ENCODE assay signal across 8 cellular contexts in the genomic region with DNA sequence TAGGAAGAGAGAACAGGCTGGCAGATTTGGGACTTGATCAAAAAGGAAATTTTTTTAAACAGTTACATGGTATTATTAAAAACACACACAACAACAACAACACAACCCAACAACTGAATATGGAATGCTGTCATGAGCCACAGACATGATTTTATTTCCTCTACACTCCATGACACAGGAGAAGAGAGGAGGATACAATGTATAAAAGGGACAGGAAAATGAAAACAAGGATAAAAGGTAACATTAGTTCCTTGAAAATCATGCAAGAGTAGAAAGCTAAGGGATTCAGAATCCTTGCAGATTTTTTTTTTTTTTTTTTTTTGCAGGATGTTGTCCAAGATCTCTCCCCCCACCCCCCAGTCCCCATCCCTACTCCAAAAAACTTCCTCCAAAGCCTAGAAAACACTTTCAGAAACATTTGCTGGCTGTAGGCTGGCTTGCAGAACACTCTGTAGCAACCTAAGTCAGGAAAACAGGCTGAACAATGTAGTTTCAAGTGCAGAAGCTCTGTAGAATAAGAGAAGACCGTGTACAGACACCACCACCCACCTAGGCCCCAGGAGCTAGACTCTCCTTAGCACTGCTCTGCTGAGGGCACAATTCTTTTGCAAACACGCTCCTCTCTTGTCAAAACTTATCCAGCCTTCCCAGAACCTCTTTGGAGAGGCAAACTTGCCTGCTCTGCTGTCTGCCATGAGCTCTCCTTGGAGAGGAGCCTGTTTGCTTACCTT. TPM values are rescaled to one million over a fixed set of nuclear protein-coding genes. Genes with fewer than 3 reads are reported as not detected.
DNase-seq lines count a peak whose midpoint lies in the region; ATAC-seq and TF ChIP-seq lines count a peak whose summit lies in the region.

No MANE protein-coding gene starts in this region.

- no peaks in the 10 kb centered on the region for H3K9me3 Mint-ChIP-seq in CD4-positive, alpha-beta T cell
- H3K9me3 Mint-ChIP-seq in activated naive CD4-positive, alpha-beta T cell treated with anti-CD3 and anti-CD28 coated beads, Interleukin-2, amount 10 ng/mL, durations not matched to agents 7 days and 5 days, result no peaks in the 10 kb centered on the region
- no peaks in the 10 kb centered on the region for H3K9me3 Mint-ChIP-seq in stimulated activated naive CD8-positive, alpha-beta T cell treated with anti-CD3 and anti-CD28 coated beads, Interleukin-15, amount 100 ng/mL, for 72 hours

- no peaks in the 10 kb centered on the region for H3K36me3 ChIP-seq in Loucy (ENCODE audit: insufficient read depth, low read length)
- H3K36me3 ChIP-seq in iPS-18a (ENCODE audit: control insufficient read depth, low read depth, low read length), result peaks cover 23% of the 10 kb centered on the region

- POLR2A ChIA-PET in CD4-positive, alpha-beta T cell (lab: Charles Lee), result interaction anchor here (0.6 to 4.0 kb wide), 17 partner anchors 9 to 1829 kb away, joined by 3 to 44 read pairs (median 4); a partner anchor contains a TSS

- no peak for ATAC-seq in CD4-positive, alpha-beta T cell (ENCODE audit: poor library complexity)
- no peak for ATAC-seq in stimulated activated naive CD8-positive, alpha-beta T cell treated with anti-CD3 and anti-CD28 coated beads, Interleukin-15, amount 100 ng/mL, for 72 hours
- ATAC-seq in GM21515 (IDR thresholded peaks at IDR 0.05; ENCODE audit: unreplicated experiment), result no peak
- ATAC-seq in GM18909 (IDR thresholded peaks at IDR 0.05; ENCODE audit: poor library complexity, unreplicated experiment), result no peak
- ATAC-seq in GM19397 (IDR thresholded peaks at IDR 0.05; ENCODE audit: unreplicated experiment), result no peak

- peaks cover 35% of the 10 kb centered on the region for H4K20me1 ChIP-seq in Loucy (ENCODE audit: insufficient read depth, low read length, poor library complexity, severe bottlenecking)

- H3K79me2 ChIP-seq in Loucy (ENCODE audit: insufficient read depth, low read length), result peaks cover 73% of the 10 kb centered on the region

- no peaks in the 10 kb centered on the region for H3K9me3 ChIP-seq in CD4-positive, alpha-beta T cell (ENCODE audit: control insufficient read depth, low read length)
- no peaks in the 10 kb centered on the region for H3K9me3 ChIP-seq in Loucy (ENCODE audit: insufficient read depth, low read depth, low read length)
- no peaks in the 10 kb centered on the region for H3K9me3 ChIP-seq in iPS-18a (ENCODE audit: control insufficient read depth, low read depth, low read length)

- H3K27me3 ChIP-seq in CD4-positive, alpha-beta T cell (ENCODE audit: control insufficient read depth, insufficient read depth, low read length), result no peaks in the 10 kb centered on the region
- no peaks in the 10 kb centered on the region for H3K27me3 ChIP-seq in Loucy (ENCODE audit: insufficient read depth, low read length, poor library complexity, severe bottlenecking)
- H3K27me3 ChIP-seq in iPS-18a (ENCODE audit: control insufficient read depth, insufficient read depth, low read length), result no peaks in the 10 kb centered on the region

- H3K4me3 Mint-ChIP-seq in CD4-positive, alpha-beta T cell, result peak overlapping the region; percentile 93
- peak overlapping the region; percentile 88 for H3K4me3 Mint-ChIP-seq in activated naive CD4-positive, alpha-beta T cell treated with anti-CD3 and anti-CD28 coated beads, Interleukin-2, amount 10 ng/mL, durations not matched to agents 7 days and 5 days
- peak overlapping the region; percentile 93 to 98 for H3K4me3 Mint-ChIP-seq in stimulated activated naive CD8-positive, alpha-beta T cell treated with anti-CD3 and anti-CD28 coated beads, Interleukin-15, amount 100 ng/mL, for 72 hours

- H3K27ac Mint-ChIP-seq in CD4-positive, alpha-beta T cell, result no peak overlapping the region
- peak overlapping the region; percentile 98 for H3K27ac Mint-ChIP-seq in activated naive CD4-positive, alpha-beta T cell treated with anti-CD3 and anti-CD28 coated beads, Interleukin-2, amount 10 ng/mL, durations not matched to agents 7 days and 5 days
- peak overlapping the region; percentile 98 to 99 for H3K27ac Mint-ChIP-seq in stimulated activated naive CD8-positive, alpha-beta T cell treated with anti-CD3 and anti-CD28 coated beads, Interleukin-15, amount 100 ng/mL, for 72 hours

- peak overlapping the region; percentile 99 for H3K9ac ChIP-seq in Loucy (ENCODE audit: low read depth, low read length, poor library complexity, severe bottlenecking)
- peak overlapping the region; percentile 88 for H3K9ac ChIP-seq in iPS-18a (ENCODE audit: low read length)

- H3K27me3 Mint-ChIP-seq in CD4-positive, alpha-beta T cell, result no peaks in the 10 kb centered on the region
- H3K27me3 Mint-ChIP-seq in activated naive CD4-positive, alpha-beta T cell treated with anti-CD3 and anti-CD28 coated beads, Interleukin-2, amount 10 ng/mL, durations not matched to agents 7 days and 5 days, result no peaks in the 10 kb centered on the region
- no peaks in the 10 kb centered on the region for H3K27me3 Mint-ChIP-seq in stimulated activated naive CD8-positive, alpha-beta T cell treated with anti-CD3 and anti-CD28 coated beads, Interleukin-15, amount 100 ng/mL, for 72 hours

- intact Hi-C loops in CD4-positive, alpha-beta T cell (cut with DNase I, micrococcal nuclease), result loop anchor here (2.0 to 5.0 kb wide), 2 partner anchors 29 to 147 kb away; a partner anchor contains a TSS

- CTCF ChIA-PET in CD4-positive, alpha-beta T cell (lab: Charles Lee), result interaction anchor here (0.6 to 4.2 kb wide), 3 partner anchors 28 to 265 kb away, joined by 3 to 28 read pairs (median 3); no protein-coding TSS in a partner anchor
- CTCF ChIA-PET in activated naive CD4-positive, alpha-beta T cell treated with anti-CD3 and anti-CD28 coated beads, Interleukin-2, amount 10 ng/mL, durations not matched to agents 7 days and 5 days (lab: Charles Lee), result interaction anchor here (1.3 to 2.5 kb wide), 4 partner anchors 28 to 265 kb away, joined by 3 to 10 read pairs (median 6); no protein-coding TSS in a partner anchor

- peak overlapping the region; percentile 85 for H3K27ac ChIP-seq in CD4-positive, alpha-beta T cell (ENCODE audit: low read depth, low read length)
- peak overlapping the region; percentile 79 for H3K27ac ChIP-seq in iPS-18a (ENCODE audit: low read length)

- TF ChIP-seq CTCF in CD4-positive, alpha-beta T cell (IDR thresholded peaks at IDR 0.05), result no peak
- TF ChIP-seq CTCF in Loucy (conservative IDR thresholded peaks at IDR 0.05; ENCODE audit: low read length), result no peak

- H3K4me1 Mint-ChIP-seq in CD4-positive, alpha-beta T cell (ENCODE audit: low read depth), result peaks cover 46% of the 10 kb centered on the region
- peaks cover 41% of the 10 kb centered on the region for H3K4me1 Mint-ChIP-seq in activated naive CD4-positive, alpha-beta T cell treated with anti-CD3 and anti-CD28 coated beads, Interleukin-2, amount 10 ng/mL, durations not matched to agents 7 days and 5 days
- H3K4me1 Mint-ChIP-seq in stimulated activated naive CD8-positive, alpha-beta T cell treated with anti-CD3 and anti-CD28 coated beads, Interleukin-15, amount 100 ng/mL, for 72 hours, result peaks cover 35% of the 10 kb centered on the region

- peak overlapping the region; percentile 94 for H3K4me2 ChIP-seq in Loucy (ENCODE audit: low read depth, low read length, poor library complexity, severe bottlenecking)

- H3F3A ChIP-seq in Loucy (ENCODE audit: low read depth), result no peaks in the 10 kb centered on the region

- DNase-seq in CD4-positive, alpha-beta T cell, result no peak
- DNase-seq in activated naive CD4-positive, alpha-beta T cell treated with anti-CD3 and anti-CD28 coated beads, Interleukin-2, amount 10 ng/mL, durations not matched to agents 7 days and 5 days, result no peak
- DNase-seq in stimulated activated naive CD8-positive, alpha-beta T cell treated with anti-CD3 and anti-CD28 coated beads, Interleukin-15, amount 100 ng/mL, for 72 hours, result peak in 1 of 2 donors; percentile 22

- no peak overlapping the region for H2AFZ ChIP-seq in Loucy (ENCODE audit: low read length)

- H3K4me3 ChIP-seq in Loucy (ENCODE audit: low read length, poor library complexity, severe bottlenecking) (peak overlapping the region; percentile 85), iPS-18a (ENCODE audit: low read length) (peak overlapping the region; percentile 48)

- peaks cover 67% of the 10 kb centered on the region for H3K4me1 ChIP-seq in Loucy (ENCODE audit: insufficient read depth, low read length, poor library complexity, severe bottlenecking)
- peaks cover 97% of the 10 kb centered on the region for H3K4me1 ChIP-seq in iPS-18a (ENCODE audit: control insufficient read depth, low read depth, low read length)

- H3K9me2 ChIP-seq in Loucy (replicated peaks; ENCODE audit: low read depth, low read length), result no peaks in the 10 kb centered on the region

- peaks cover 24% of the 10 kb centered on the region for H3K36me3 Mint-ChIP-seq in CD4-positive, alpha-beta T cell (ENCODE audit: low read depth)
- peaks cover 22% of the 10 kb centered on the region for H3K36me3 Mint-ChIP-seq in activated naive CD4-positive, alpha-beta T cell treated with anti-CD3 and anti-CD28 coated beads, Interleukin-2, amount 10 ng/mL, durations not matched to agents 7 days and 5 days

RNA-seq across cellular contexts. Expression of a gene that starts 0.8 kb away (rescaled TPM):
- total RNA-seq in CD4-positive, alpha-beta T cell, result 10 to 100 TPM; 33.0 to 34.3 TPM
